3 cellular contexts compared by ENCODE assay signal in the genomic region with DNA sequence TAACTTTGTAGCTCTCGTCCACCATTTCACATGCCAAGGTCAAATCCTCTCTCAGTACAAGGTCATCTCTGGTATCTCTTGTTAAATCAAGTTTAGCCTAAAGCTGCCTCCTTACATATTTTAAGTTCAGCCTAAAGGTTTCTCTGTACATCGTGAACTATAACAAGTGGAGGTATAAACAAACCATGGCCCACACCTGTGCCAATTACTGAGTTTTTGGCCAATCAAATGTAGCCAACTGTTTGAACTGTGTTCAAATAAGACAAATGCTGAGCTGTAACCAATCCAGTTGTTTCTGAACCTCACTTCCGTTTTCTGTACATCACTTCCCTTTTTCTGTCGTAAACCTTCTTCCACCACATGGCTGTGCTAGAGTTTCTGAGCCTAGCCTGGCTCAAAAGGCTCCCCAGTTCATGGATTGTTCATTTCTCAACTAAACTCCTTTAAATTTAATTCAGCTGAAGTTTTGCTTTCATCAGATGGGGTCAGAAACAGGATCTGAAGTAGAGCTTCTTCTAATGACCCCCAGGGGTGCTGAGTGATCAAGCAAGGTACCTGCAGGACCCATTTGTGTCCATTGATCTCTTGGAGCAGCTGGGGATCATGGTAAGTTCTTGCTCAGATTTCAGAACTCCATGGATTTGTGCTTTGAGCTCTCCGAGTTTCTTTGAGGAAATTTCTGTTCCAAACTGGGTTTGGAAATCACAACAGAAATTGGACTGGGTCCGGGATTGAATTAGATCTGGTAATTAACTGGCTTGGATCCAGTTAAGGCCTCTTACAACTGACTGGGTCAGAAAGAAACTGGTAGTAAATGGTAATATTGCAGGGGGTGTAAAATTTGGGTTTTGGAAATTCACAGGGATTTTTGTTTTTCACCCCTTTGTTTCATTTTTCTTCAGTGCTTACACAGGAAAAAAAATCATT.
TF ChIP-seq lines count a peak whose summit lies in the region.

No MANE protein-coding gene starts in this region.

TF ChIP-seq in SK-N-SH, 30 proteins besides CTCF, POLR2A, EP300 and RAD21:
- TF ChIP-seq GABPA (IDR thresholded peaks at IDR 0.05; ENCODE audit: low read depth) (peak; percentile 25; the same call in 1 of the 2 replicates), FOXJ3 (CRISPR knock-in tag; IDR thresholded peaks at IDR 0.05) (no peak)

TF ChIP-seq in SK-N-SH treated with all-trans-retinoic acid at 6 μM for 48 hours, 23 proteins besides CTCF, POLR2A, EP300 and RAD21:
- TF ChIP-seq ISL1 (CRISPR knock-in tag; IDR thresholded peaks at IDR 0.05): no peak
- TF ChIP-seq, protein P1, sequence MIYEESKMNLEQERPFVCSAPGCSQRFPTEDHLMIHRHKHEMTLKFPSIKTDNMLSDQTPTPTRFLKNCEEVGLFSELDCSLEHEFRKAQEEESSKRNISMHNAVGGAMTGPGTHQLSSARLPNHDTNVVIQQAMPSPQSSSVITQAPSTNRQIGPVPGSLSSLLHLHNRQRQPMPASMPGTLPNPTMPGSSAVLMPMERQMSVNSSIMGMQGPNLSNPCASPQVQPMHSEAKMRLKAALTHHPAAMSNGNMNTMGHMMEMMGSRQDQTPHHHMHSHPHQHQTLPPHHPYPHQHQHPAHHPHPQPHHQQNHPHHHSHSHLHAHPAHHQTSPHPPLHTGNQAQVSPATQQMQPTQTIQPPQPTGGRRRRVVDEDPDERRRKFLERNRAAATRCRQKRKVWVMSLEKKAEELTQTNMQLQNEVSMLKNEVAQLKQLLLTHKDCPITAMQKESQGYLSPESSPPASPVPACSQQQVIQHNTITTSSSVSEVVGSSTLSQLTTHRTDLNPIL (CRISPR knock-in tag; IDR thresholded peaks at IDR 0.05; ENCODE audit: low read depth): no peak
- TF ChIP-seq BACH2 (CRISPR knock-in tag; IDR thresholded peaks at IDR 0.05; ENCODE audit: borderline replicate concordance): no peak
- TF ChIP-seq GLIS3 (CRISPR knock-in tag; IDR thresholded peaks at IDR 0.05): no peak
- no peak for TF ChIP-seq TOX (CRISPR knock-in tag; IDR thresholded peaks at IDR 0.05; ENCODE audit: borderline replicate concordance)
- TF ChIP-seq RARB (CRISPR knock-in tag; IDR thresholded peaks at IDR 0.05): no peak

TF ChIP-seq in K562, 482 proteins besides CTCF, POLR2A, EP300 and RAD21 (continues in another document):
- TF ChIP-seq ZNF696 (CRISPR knock-in tag; conservative IDR thresholded peaks at IDR 0.05) (no peak), TRIM24 (IDR thresholded peaks at IDR 0.05) (peak in 1 of 2 experiments; percentile 70; a peak in 2 of 4 replicates), KDM4B (IDR thresholded peaks at IDR 0.05; ENCODE audit: borderline replicate concordance in 2 of 2, low read depth in 1 of 2) (no peak), ATF3 (IDR thresholded peaks at IDR 0.05) (no peak), ATF3 (CRISPR knock-in tag; conservative IDR thresholded peaks at IDR 0.05) (no peak), MBD2 (IDR thresholded peaks at IDR 0.05; ENCODE audit: borderline replicate concordance, low read depth) (peak; percentile 23; the same call in 1 of the 2 replicates), ZBTB40 (IDR thresholded peaks at IDR 0.05) (peak; percentile 94), ZBTB40 (CRISPR knock-in tag; IDR thresholded peaks at IDR 0.05) (no peak), PML (IDR thresholded peaks at IDR 0.05; ENCODE audit: low read length) (peak; percentile 82), TAL1 (IDR thresholded peaks at IDR 0.05) (peak; percentile 11; the same call in 1 of the 2 replicates), CBX1 (IDR thresholded peaks at IDR 0.05; ENCODE audit: low read depth) (no peak), NCOA1 (IDR thresholded peaks at IDR 0.05; ENCODE audit: low read depth) (no peak)
- TF ChIP-seq, protein P2, sequence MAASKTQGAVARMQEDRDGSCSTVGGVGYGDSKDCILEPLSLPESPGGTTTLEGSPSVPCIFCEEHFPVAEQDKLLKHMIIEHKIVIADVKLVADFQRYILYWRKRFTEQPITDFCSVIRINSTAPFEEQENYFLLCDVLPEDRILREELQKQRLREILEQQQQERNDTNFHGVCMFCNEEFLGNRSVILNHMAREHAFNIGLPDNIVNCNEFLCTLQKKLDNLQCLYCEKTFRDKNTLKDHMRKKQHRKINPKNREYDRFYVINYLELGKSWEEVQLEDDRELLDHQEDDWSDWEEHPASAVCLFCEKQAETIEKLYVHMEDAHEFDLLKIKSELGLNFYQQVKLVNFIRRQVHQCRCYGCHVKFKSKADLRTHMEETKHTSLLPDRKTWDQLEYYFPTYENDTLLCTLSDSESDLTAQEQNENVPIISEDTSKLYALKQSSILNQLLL (CRISPR knock-in tag; IDR thresholded peaks at IDR 0.05; ENCODE audit: borderline replicate concordance): no peak
- TF ChIP-seq, protein P3, sequence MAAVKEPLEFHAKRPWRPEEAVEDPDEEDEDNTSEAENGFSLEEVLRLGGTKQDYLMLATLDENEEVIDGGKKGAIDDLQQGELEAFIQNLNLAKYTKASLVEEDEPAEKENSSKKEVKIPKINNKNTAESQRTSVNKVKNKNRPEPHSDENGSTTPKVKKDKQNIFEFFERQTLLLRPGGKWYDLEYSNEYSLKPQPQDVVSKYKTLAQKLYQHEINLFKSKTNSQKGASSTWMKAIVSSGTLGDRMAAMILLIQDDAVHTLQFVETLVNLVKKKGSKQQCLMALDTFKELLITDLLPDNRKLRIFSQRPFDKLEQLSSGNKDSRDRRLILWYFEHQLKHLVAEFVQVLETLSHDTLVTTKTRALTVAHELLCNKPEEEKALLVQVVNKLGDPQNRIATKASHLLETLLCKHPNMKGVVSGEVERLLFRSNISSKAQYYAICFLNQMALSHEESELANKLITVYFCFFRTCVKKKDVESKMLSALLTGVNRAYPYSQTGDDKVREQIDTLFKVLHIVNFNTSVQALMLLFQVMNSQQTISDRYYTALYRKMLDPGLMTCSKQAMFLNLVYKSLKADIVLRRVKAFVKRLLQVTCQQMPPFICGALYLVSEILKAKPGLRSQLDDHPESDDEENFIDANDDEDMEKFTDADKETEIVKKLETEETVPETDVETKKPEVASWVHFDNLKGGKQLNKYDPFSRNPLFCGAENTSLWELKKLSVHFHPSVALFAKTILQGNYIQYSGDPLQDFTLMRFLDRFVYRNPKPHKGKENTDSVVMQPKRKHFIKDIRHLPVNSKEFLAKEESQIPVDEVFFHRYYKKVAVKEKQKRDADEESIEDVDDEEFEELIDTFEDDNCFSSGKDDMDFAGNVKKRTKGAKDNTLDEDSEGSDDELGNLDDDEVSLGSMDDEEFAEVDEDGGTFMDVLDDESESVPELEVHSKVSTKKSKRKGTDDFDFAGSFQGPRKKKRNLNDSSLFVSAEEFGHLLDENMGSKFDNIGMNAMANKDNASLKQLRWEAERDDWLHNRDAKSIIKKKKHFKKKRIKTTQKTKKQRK (IDR thresholded peaks at IDR 0.05; ENCODE audit: borderline replicate concordance, low read depth, low read length): no peak
- TF ChIP-seq, protein P4, sequence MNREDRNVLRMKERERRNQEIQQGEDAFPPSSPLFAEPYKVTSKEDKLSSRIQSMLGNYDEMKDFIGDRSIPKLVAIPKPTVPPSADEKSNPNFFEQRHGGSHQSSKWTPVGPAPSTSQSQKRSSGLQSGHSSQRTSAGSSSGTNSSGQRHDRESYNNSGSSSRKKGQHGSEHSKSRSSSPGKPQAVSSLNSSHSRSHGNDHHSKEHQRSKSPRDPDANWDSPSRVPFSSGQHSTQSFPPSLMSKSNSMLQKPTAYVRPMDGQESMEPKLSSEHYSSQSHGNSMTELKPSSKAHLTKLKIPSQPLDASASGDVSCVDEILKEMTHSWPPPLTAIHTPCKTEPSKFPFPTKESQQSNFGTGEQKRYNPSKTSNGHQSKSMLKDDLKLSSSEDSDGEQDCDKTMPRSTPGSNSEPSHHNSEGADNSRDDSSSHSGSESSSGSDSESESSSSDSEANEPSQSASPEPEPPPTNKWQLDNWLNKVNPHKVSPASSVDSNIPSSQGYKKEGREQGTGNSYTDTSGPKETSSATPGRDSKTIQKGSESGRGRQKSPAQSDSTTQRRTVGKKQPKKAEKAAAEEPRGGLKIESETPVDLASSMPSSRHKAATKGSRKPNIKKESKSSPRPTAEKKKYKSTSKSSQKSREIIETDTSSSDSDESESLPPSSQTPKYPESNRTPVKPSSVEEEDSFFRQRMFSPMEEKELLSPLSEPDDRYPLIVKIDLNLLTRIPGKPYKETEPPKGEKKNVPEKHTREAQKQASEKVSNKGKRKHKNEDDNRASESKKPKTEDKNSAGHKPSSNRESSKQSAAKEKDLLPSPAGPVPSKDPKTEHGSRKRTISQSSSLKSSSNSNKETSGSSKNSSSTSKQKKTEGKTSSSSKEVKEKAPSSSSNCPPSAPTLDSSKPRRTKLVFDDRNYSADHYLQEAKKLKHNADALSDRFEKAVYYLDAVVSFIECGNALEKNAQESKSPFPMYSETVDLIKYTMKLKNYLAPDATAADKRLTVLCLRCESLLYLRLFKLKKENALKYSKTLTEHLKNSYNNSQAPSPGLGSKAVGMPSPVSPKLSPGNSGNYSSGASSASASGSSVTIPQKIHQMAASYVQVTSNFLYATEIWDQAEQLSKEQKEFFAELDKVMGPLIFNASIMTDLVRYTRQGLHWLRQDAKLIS (CRISPR knock-in tag; IDR thresholded peaks at IDR 0.05): 0 out of 2 replicates have a peak, but pooled peaks have one; percentile 45
